ENCODE assay signal across 11 cellular contexts in the genomic region with DNA sequence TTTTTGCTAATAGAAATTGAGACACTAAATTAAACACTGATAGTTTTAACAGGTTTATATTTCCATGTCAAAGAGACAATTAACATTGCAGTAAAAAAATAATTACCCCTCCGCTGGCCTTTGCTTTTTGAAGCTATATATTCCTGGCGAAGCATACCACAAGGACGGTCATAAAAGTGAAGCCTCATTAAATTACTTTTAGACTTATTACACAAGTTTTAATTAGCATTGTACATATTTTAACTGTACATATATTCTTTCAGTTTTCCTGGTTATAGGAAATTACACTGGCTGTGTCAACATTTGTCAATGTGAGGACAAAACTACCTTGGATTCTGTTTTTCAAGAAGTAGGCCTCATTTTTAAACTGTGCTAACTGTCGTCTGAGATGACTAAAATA. TPM values are rescaled to one million over a fixed set of nuclear protein-coding genes. Genes with fewer than 3 reads are reported as not detected.
DNase-seq lines count a peak whose midpoint lies in the region; ATAC-seq and TF ChIP-seq lines count a peak whose summit lies in the region.
"Had no signal": no experiment of that assay in that cellular context is flagged by ENCODE, and none has a peak within 500 bp of the region (broad histone marks: within the 10 kb centered on the region; RNA-seq: fewer than 3 reads in every experiment).

No MANE protein-coding gene starts in this region.

- no peak overlapping the region for H2BK120ac ChIP-seq in IMR-90 (ENCODE audit: low read depth, low read length)

- H2BK20ac ChIP-seq in IMR-90 (ENCODE audit: low read depth, low read length) = no peak overlapping the region

- no peak overlapping the region for H3K14ac ChIP-seq in IMR-90 (replicated peaks; ENCODE audit: low read depth, low read length)

- dilution Hi-C loops in IMR-90 (cut with HindIII; ENCODE audit: low sequenced_read_pairs, unreplicated experiment) = no loop called here

- H3K4me1 Mint-ChIP-seq in activated naive CD8-positive, alpha-beta T cell treated with anti-CD3 and anti-CD28 coated beads, Interleukin-2, amount 10 ng/mL, durations not matched to agents 7 days and 5 days = peaks cover 40% of the 10 kb centered on the region
- H3K4me1 Mint-ChIP-seq in naive B cell = peaks cover 21 to 37% (median 32%) of the 10 kb centered on the region in 3 donors

- no peak overlapping the region for H2AFZ ChIP-seq in IMR-90 (replicated peaks; ENCODE audit: low read length, poor library complexity)

- H3K79me1 ChIP-seq in IMR-90 (ENCODE audit: low read depth in 1 of 2, low read length in 2 of 2) = peaks cover 21 to 40% of the 10 kb centered on the region in 2 experiments

- H3K27ac ChIP-seq in IMR-90 (ENCODE audit: insufficient read depth, low read length) = no peak overlapping the region

- ATAC-seq in IMR-90 (ENCODE audit: low read depth) = no peak
- no peak for ATAC-seq in activated naive CD8-positive, alpha-beta T cell treated with anti-CD3 and anti-CD28 coated beads, Interleukin-2, amount 10 ng/mL, durations not matched to agents 7 days and 5 days (ENCODE audit: low read depth)
- ATAC-seq in naive B cell (ENCODE audit: low read depth in 2 of 2) = no peak

- H3K9me1 ChIP-seq in IMR-90 (ENCODE audit: insufficient read depth, low read length) = no peaks in the 10 kb centered on the region

- H2AK9ac ChIP-seq in IMR-90 (replicated peaks; ENCODE audit: low read depth, low read length, poor library complexity) = no peak overlapping the region

- H3K18ac ChIP-seq in IMR-90 (ENCODE audit: low read depth, low read length) = no peak overlapping the region

- CTCF ChIA-PET in IMR-90 (lab: Yijun Ruan, JAX) = interaction anchor here (0.6 kb wide), 1 partner anchor 50 kb away, joined by 3 read pairs; no protein-coding TSS in a partner anchor

- H3K9me3 Mint-ChIP-seq in activated naive CD8-positive, alpha-beta T cell treated with anti-CD3 and anti-CD28 coated beads, Interleukin-2, amount 10 ng/mL, durations not matched to agents 7 days and 5 days = peaks cover 5% of the 10 kb centered on the region
- H3K9me3 Mint-ChIP-seq in naive B cell = peaks cover 0 to 15% (median 7%) of the 10 kb centered on the region in 7 donors

- H2BK15ac ChIP-seq in IMR-90 (ENCODE audit: low read depth, low read length) = no peak overlapping the region

- H4K8ac ChIP-seq in IMR-90 (ENCODE audit: low read depth in 2 of 2, low read length in 2 of 2) = no peak overlapping the region; a peak in 2 of 4 replicates

- H3K36me3 Mint-ChIP-seq in activated naive CD8-positive, alpha-beta T cell treated with anti-CD3 and anti-CD28 coated beads, Interleukin-2, amount 10 ng/mL, durations not matched to agents 7 days and 5 days = peaks cover 33% of the 10 kb centered on the region
- peaks cover 0 to 7% of the 10 kb centered on the region in 2 donors for H3K36me3 Mint-ChIP-seq in naive B cell

- no peak overlapping the region for H3K23ac ChIP-seq in IMR-90 (ENCODE audit: low read depth, low read length)

- H3K9me3 ChIP-seq in IMR-90 (ENCODE audit: control insufficient read depth, insufficient read depth, low read length) (peaks cover 4% of the 10 kb centered on the region; the same call in 1 of the 2 replicates), MG63 (no peaks in the 10 kb centered on the region)
- H3K9me3 ChIP-seq: adrenal gland had no signal

- H3K27me3 Mint-ChIP-seq in activated naive CD8-positive, alpha-beta T cell treated with anti-CD3 and anti-CD28 coated beads, Interleukin-2, amount 10 ng/mL, durations not matched to agents 7 days and 5 days = peaks cover 45% of the 10 kb centered on the region
- peaks cover 27 to 54% (median 31%) of the 10 kb centered on the region in 3 donors for H3K27me3 Mint-ChIP-seq in naive B cell

- H2AK5ac ChIP-seq in IMR-90 (ENCODE audit: low read depth, low read length) = no peak overlapping the region

- in situ Hi-C loops in IMR-90 (cut with MboI; ENCODE audit: low sequenced_read_pairs) = loop anchor here (10.0 to 25.0 kb wide), 2 partner anchors 242 to 406 kb away; no protein-coding TSS in a partner anchor

- 100% methylated on average over 1 of the region's 4 CpGs; no CpG with 5 or more reads in 1 of the 2 experiments for WGBS in IMR-90 (ENCODE audit: extremely low coverage in 2 of 2, insufficient read length in 1 of 2), 2 experiments

- H3K9ac ChIP-seq in IMR-90 (ENCODE audit: low read depth, low read length) = peak overlapping the region; percentile 49

- TF ChIP-seq RAD21 in IMR-90 (IDR thresholded peaks at IDR 0.05; ENCODE audit: low read length) = no peak

- intact Hi-C loops in IMR-90 (cut with micrococcal nuclease) = loop anchor here (10.0 kb wide), 1 partner anchor 438 kb away; no protein-coding TSS in a partner anchor

- no peak for TF ChIP-seq CTCF in IMR-90 (conservative IDR thresholded peaks at IDR 0.05; ENCODE audit: low read depth, low read length)

- no peak overlapping the region for H3K4ac ChIP-seq in IMR-90 (ENCODE audit: low read depth, low read length)

- peak; percentile 17 for DNase-seq in NCI-H1105 treated with DMSO at 0.1 percent for 48 hours (lab: John Stamatoyannopoulos, UW)
- no peak for DNase-seq in NCI-H1105 (lab: John Stamatoyannopoulos, UW)
- DNase-seq in IMR-90 = no peak
- DNase-seq in activated naive CD8-positive, alpha-beta T cell treated with anti-CD3 and anti-CD28 coated beads, Interleukin-2, amount 10 ng/mL, durations not matched to agents 7 days and 5 days = no peak
- no peak for DNase-seq in naive B cell
- no peak for DNase-seq in MG63
- no peak for DNase-seq in NCI-H146 treated with DMSO at 0.1 percent for 48 hours (lab: John Stamatoyannopoulos, UW; ENCODE audit: unreplicated experiment)
- DNase-seq in erythroblast (lab: John Stamatoyannopoulos, UW) = no peak
- DNase-seq: adrenal gland, hypothalamus, occipital lobe had no signal

- no peak for TF ChIP-seq POLR2A in IMR-90 (IDR thresholded peaks at IDR 0.05; ENCODE audit: low read depth, low read length)
- no peak for TF ChIP-seq POLR2A in erythroblast (IDR thresholded peaks at IDR 0.05; ENCODE audit: low read length)

- BruUV-seq in IMR-90 (replicated peaks; lab: Mats Ljungman, UMichigan) = no TSS peak

- H4K5ac ChIP-seq in IMR-90 (ENCODE audit: low read depth, low read length) = no peak overlapping the region

- no peak overlapping the region for H2BK5ac ChIP-seq in IMR-90 (ENCODE audit: low read depth, low read length, poor library complexity, severe bottlenecking)

- H3K56ac ChIP-seq in IMR-90 (ENCODE audit: extremely low read depth, insufficient read depth, low read length) = no peak overlapping the region

- H3K4me2 ChIP-seq in IMR-90 (ENCODE audit: low read depth, low read length) = peak overlapping the region; percentile 82

- no peak overlapping the region for H4K91ac ChIP-seq in IMR-90 (ENCODE audit: insufficient read depth, low read depth, low read length)

- H3K4me3 Mint-ChIP-seq in activated naive CD8-positive, alpha-beta T cell treated with anti-CD3 and anti-CD28 coated beads, Interleukin-2, amount 10 ng/mL, durations not matched to agents 7 days and 5 days = peak overlapping the region; percentile 99
- H3K4me3 Mint-ChIP-seq in naive B cell = peak overlapping the region; percentile 94 to 100 (median 98)

- H3K4me3 ChIP-seq in IMR-90 (ENCODE audit: insufficient read depth, low read depth, low read length) = peak overlapping the region; percentile 77
- no peak overlapping the region for H3K4me3 ChIP-seq in MG63

- H3K27ac Mint-ChIP-seq in activated naive CD8-positive, alpha-beta T cell treated with anti-CD3 and anti-CD28 coated beads, Interleukin-2, amount 10 ng/mL, durations not matched to agents 7 days and 5 days = no peak overlapping the region
- peak overlapping the region in 4 of 6 donors; percentile 15 to 98 (median 64) for H3K27ac Mint-ChIP-seq in naive B cell

- H3K36me3 ChIP-seq in IMR-90 (ENCODE audit: control insufficient read depth, insufficient read depth, low read length) (no peaks in the 10 kb centered on the region; the same call in 1 of the 2 replicates), MG63 (no peaks in the 10 kb centered on the region)
- H3K36me3 ChIP-seq: adrenal gland had no signal

- H3K4me1 ChIP-seq in IMR-90 (ENCODE audit: control insufficient read depth, insufficient read depth, low read length) = peaks cover 11% of the 10 kb centered on the region

- no peaks in the 10 kb centered on the region for H3K27me3 ChIP-seq in IMR-90 (ENCODE audit: control insufficient read depth, insufficient read depth, low read length)
- H3K27me3 ChIP-seq in MG63 = no peaks in the 10 kb centered on the region

- POLR2A ChIA-PET in IMR-90 (lab: Charles Lee; ENCODE audit: unreplicated experiment) = no interaction called here
- POLR2A ChIA-PET in activated naive CD8-positive, alpha-beta T cell treated with anti-CD3 and anti-CD28 coated beads, Interleukin-2, amount 10 ng/mL, durations not matched to agents 7 days and 5 days (lab: Charles Lee) = interaction anchor here (1.4 kb wide), 1 partner anchor 14 kb away, joined by 4 read pairs; no protein-coding TSS in a partner anchor

- no peaks in the 10 kb centered on the region for H4K20me1 ChIP-seq in IMR-90 (ENCODE audit: insufficient read depth, low read length)

RNA-seq across cellular contexts. Expression of a gene that starts 1.2 kb away (rescaled TPM):
- 11.3 and 17.5 TPM in 2 replicates for total RNA-seq in IMR-90 (2012; rRNA removed)
- 75.3 and 143 TPM in 2 replicates for polyA plus RNA-seq in IMR-90 (2012; rRNA removed)
- polyA plus RNA-seq in IMR-90 (2012; cell fraction: cytosol; rRNA removed) = 94.9 and 145 TPM in 2 replicates
- 55.5 and 101 TPM in 2 replicates for polyA plus RNA-seq in IMR-90 (2012; cell fraction: nucleus; rRNA removed; ENCODE audit: low replicate concordance)
- 10 to 100 TPM; 19.3 to 20.4 TPM for total RNA-seq in activated naive CD8-positive, alpha-beta T cell treated with anti-CD3 and anti-CD28 coated beads, Interleukin-2, amount 10 ng/mL, durations not matched to agents 7 days and 5 days
- polyA plus RNA-seq in naive B cell (ENCODE audit: low read depth in 6 of 6) = 1 to 10 TPM; 1.3 to 5.6 (median 4.6) TPM
- not detected in 2 replicates for total RNA-seq in MG63 (2014; rRNA removed; shearing (Covaris generic); ENCODE audit: low replicate concordance)
- total RNA-seq: occipital lobe had no signal

RNA-seq across cellular contexts. Expression of a gene that starts 1.6 kb away (rescaled TPM):
- total RNA-seq in IMR-90 (2012; rRNA removed) = 1.1 and 1.7 TPM in 2 replicates
- 0.70 and 1.0 TPM in 2 replicates for polyA plus RNA-seq in IMR-90 (2012; rRNA removed)
- polyA plus RNA-seq in IMR-90 (2012; cell fraction: cytosol; rRNA removed) = 0.12 and 0.25 TPM in 2 replicates
- 0.82 and 7.2 TPM in 2 replicates for polyA plus RNA-seq in IMR-90 (2012; cell fraction: nucleus; rRNA removed; ENCODE audit: low replicate concordance)
- total RNA-seq in activated naive CD8-positive, alpha-beta T cell treated with anti-CD3 and anti-CD28 coated beads, Interleukin-2, amount 10 ng/mL, durations not matched to agents 7 days and 5 days = 1 to 10 TPM; 3.7 to 5.1 TPM
- polyA plus RNA-seq in naive B cell (ENCODE audit: low read depth in 6 of 6) = 1 to 10 TPM in 1 of 6 donors, under 1 TPM in 3, not detected in 2; 0.48 to 1.2 (median 0.76) TPM
- total RNA-seq in MG63 (2014; rRNA removed; shearing (Covaris generic); ENCODE audit: low replicate concordance) = not detected in 2 replicates

RNA-seq across cellular contexts. Expression of a gene that starts 16.1 kb away (rescaled TPM):
- total RNA-seq in IMR-90 (2012; rRNA removed) = 3.6 and 5.6 TPM in 2 replicates
- 7.3 and 8.2 TPM in 2 replicates for polyA plus RNA-seq in IMR-90 (2012; rRNA removed)
- 4.0 and 5.4 TPM in 2 replicates for polyA plus RNA-seq in IMR-90 (2012; cell fraction: cytosol; rRNA removed)
- 20.4 and 30.8 TPM in 2 replicates for polyA plus RNA-seq in IMR-90 (2012; cell fraction: nucleus; rRNA removed; ENCODE audit: low replicate concordance)
- 1 to 10 TPM; 1.4 to 2.1 TPM for total RNA-seq in activated naive CD8-positive, alpha-beta T cell treated with anti-CD3 and anti-CD28 coated beads, Interleukin-2, amount 10 ng/mL, durations not matched to agents 7 days and 5 days
- under 1 TPM in 5 of 6 donors, not detected in 1; 0.25 to 0.90 (median 0.43) TPM for polyA plus RNA-seq in naive B cell (ENCODE audit: low read depth in 6 of 6)
- total RNA-seq in MG63 (2014; rRNA removed; shearing (Covaris generic); ENCODE audit: low replicate concordance) = not detected in 2 replicates

Comparison
In these comparisons a context has a peak if more than half of its experiments do, and no peak if none do; other contexts are left out.
1. RNA of a gene that starts 1.2 kb away (total RNA-seq): 19.3 to 20.4 TPM in activated naive CD8-positive, alpha-beta T cell treated with anti-CD3 and anti-CD28 coated beads, Interleukin-2, amount 10 ng/mL, durations not matched to agents 7 days and 5 days and 11.3 to 17.5 TPM in IMR-90; not detected in MG63; every median in the first group is over 10 times any median in the second.